ENCODE assay signal across 9 cellular contexts in the genomic region with DNA sequence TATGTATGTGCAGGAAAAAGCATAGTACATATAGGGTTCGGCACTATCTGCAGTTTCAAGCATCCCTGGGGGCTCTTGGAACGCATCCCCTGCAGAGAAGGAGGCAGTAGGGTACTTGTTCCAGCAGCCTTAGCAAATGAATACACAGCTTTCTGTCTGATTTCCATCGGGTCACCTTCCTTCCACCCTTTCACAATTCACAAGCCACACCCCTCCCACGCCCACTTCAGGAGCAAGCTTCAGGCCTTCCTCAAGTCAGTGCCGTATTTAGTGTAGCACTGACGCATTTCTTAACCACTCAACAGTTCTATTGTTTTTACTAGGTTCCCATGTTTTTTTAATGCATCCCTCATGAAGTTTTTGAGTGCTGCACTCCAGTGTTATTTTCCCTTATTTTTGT.
DNase-seq lines count a peak whose midpoint lies in the region; ATAC-seq, FAIRE-seq and TF ChIP-seq lines count a peak whose summit lies in the region.
"Had no signal": no experiment of that assay in that cellular context is flagged by ENCODE, and none has a peak within 500 bp of the region (broad histone marks: within the 10 kb centered on the region; RNA-seq: fewer than 3 reads in every experiment).

No MANE protein-coding gene starts in this region.

- H3K4me1 ChIP-seq in H1 (replicated peaks in 1 of 4; ENCODE audit: control insufficient read depth in 3 of 4, insufficient read depth in 4 of 4, low read length in 3 of 4): peaks cover 6 to 32% (median 21%) of the 10 kb centered on the region in 4 experiments
- H3K4me1 ChIP-seq in prostate gland (replicated peaks): no peaks in the 10 kb centered on the region

- H4K5ac ChIP-seq in H1 (ENCODE audit: insufficient read length, low read depth, low read length): no peak overlapping the region

- peaks cover 0 to 8% of the 10 kb centered on the region in 2 experiments for H4K20me1 ChIP-seq in H1 (replicated peaks in 1 of 2; ENCODE audit: control insufficient read depth in 1 of 2, insufficient read depth in 2 of 2, low read length in 2 of 2)

- H3K4me3 ChIP-seq in H1 (ENCODE audit: extremely low read depth in 1 of 4, insufficient read depth in 2 of 4, low read depth in 3 of 4, low read length in 4 of 4) (peak overlapping the region in 1 of 4 experiments; percentile 31; a peak in 2 of 8 replicates), prostate gland (no peak overlapping the region)

- H3K23ac ChIP-seq in H1 (ENCODE audit: insufficient read length): no peak overlapping the region

- peaks cover 2 to 8% of the 10 kb centered on the region in 2 donors for H3K4me1 Mint-ChIP-seq in natural killer cell treated with Interleukin-12 subunit alpha and Interleukin-12 subunit beta and Interleukin-15 and Interleukin-18, amount 100 ng/mL, for 72 hours (ENCODE audit: low read depth in 2 of 2)
- H3K4me1 Mint-ChIP-seq in natural killer cell: no peaks in the 10 kb centered on the region

- no peak for TF ChIP-seq CTCF in natural killer cell (IDR thresholded peaks at IDR 0.05)
- TF ChIP-seq CTCF in H1 (IDR thresholded peaks at IDR 0.05; ENCODE audit: control extremely low read depth in 1 of 3, insufficient read depth in 1 of 3, low read depth in 1 of 3, low read length in 3 of 3): no peak
- no peak for TF ChIP-seq CTCF in prostate gland (IDR thresholded peaks at IDR 0.05)

- H2AK5ac ChIP-seq in H1 (ENCODE audit: low read depth, low read length): no peak overlapping the region

- H2BK15ac ChIP-seq in H1 (ENCODE audit: low read length): no peak overlapping the region

- CTCF ChIA-PET in H1 (lab: Charles Lee; ENCODE audit: partially characterized antibody): interaction anchor here (0.6 to 1.5 kb wide), 6 partner anchors 24 to 174 kb away, joined by 3 to 4 read pairs (median 4); no protein-coding TSS in a partner anchor

- peaks cover 3 to 10% of the 10 kb centered on the region in 2 donors for H3K27me3 Mint-ChIP-seq in natural killer cell treated with Interleukin-12 subunit alpha and Interleukin-12 subunit beta and Interleukin-15 and Interleukin-18, amount 100 ng/mL, for 72 hours
- peaks cover 0 to 1% of the 10 kb centered on the region in 2 donors for H3K27me3 Mint-ChIP-seq in natural killer cell (ENCODE audit: low read depth in 2 of 2)

- no peak for TF ChIP-seq POLR2A in H1 (IDR thresholded peaks at IDR 0.05; ENCODE audit: control extremely low read depth in 1 of 2, low read depth in 2 of 2, low read length in 2 of 2)
- no peak for TF ChIP-seq POLR2A in prostate gland (IDR thresholded peaks at IDR 0.05)

- H2BK20ac ChIP-seq in H1 (ENCODE audit: low read length): no peak overlapping the region

- H3K4me2 ChIP-seq in H1 (ENCODE audit: insufficient read depth in 1 of 2, low read depth in 2 of 2, low read length in 2 of 2): peak overlapping the region; percentile 48 to 62; a peak in 3 of 4 replicates

- H3K36me3 Mint-ChIP-seq in natural killer cell treated with Interleukin-12 subunit alpha and Interleukin-12 subunit beta and Interleukin-15 and Interleukin-18, amount 100 ng/mL, for 72 hours: no peaks in the 10 kb centered on the region
- H3K36me3 Mint-ChIP-seq in natural killer cell: no peaks in the 10 kb centered on the region

- H3K9ac ChIP-seq in H1 (replicated peaks in 1 of 4; ENCODE audit: extremely low read depth in 1 of 4, low read depth in 3 of 4, low read length in 3 of 4): no peak overlapping the region

- WGBS in H1 (ENCODE audit: extremely low coverage in 1 of 2, insufficient coverage in 1 of 2, insufficient read length in 1 of 2, insufficient replicate concordance in 2 of 2, low coverage in 1 of 2, low lambda C conversion rate in 2 of 2, missing lambda C conversion rate in 1 of 2), 2 experiments: 14% methylated on average over 6 of the region's 6 CpGs; no CpG with 5 or more reads in 1 of the 2 experiments
- 37% methylated on average over 6 of the region's 6 CpGs for WGBS in prostate gland

- H3K14ac ChIP-seq in H1 (ENCODE audit: insufficient read length): no peak overlapping the region

- no peaks in the 10 kb centered on the region for H3K79me1 ChIP-seq in H1 (ENCODE audit: low read depth, low read length)

- no peak overlapping the region for H2BK12ac ChIP-seq in H1 (ENCODE audit: low read depth, low read length)

- H4K8ac ChIP-seq in H1 (ENCODE audit: extremely low read depth, insufficient read depth, low read length): no peak overlapping the region

- no peaks in the 10 kb centered on the region for H3K9me3 Mint-ChIP-seq in natural killer cell treated with Interleukin-12 subunit alpha and Interleukin-12 subunit beta and Interleukin-15 and Interleukin-18, amount 100 ng/mL, for 72 hours
- H3K9me3 Mint-ChIP-seq in natural killer cell: no peaks in the 10 kb centered on the region

- H3K36me3 ChIP-seq in H1 (ENCODE audit: control insufficient read depth in 2 of 4, insufficient read depth in 4 of 4, low read length in 3 of 4) (no peaks in the 10 kb centered on the region; a peak in 1 of 8 replicates), prostate gland (no peaks in the 10 kb centered on the region)

- no peak for TF ChIP-seq EP300 in H1 (IDR thresholded peaks at IDR 0.05; ENCODE audit: borderline replicate concordance in 1 of 2, low read depth in 2 of 2, low read length in 2 of 2)

- DNase-seq in natural killer cell treated with Interleukin-12 subunit alpha and Interleukin-12 subunit beta and Interleukin-15 and Interleukin-18, amount 100 ng/mL, for 72 hours (ENCODE audit: low spot score): peak; percentile 54
- DNase-seq in natural killer cell (no peak), NCI-H510A (lab: John Stamatoyannopoulos, UW) (peak; percentile 59), H1 (ENCODE audit: low read depth in 1 of 2, low spot score in 2 of 2) (peak; percentile 73 to 76), prostate gland (ENCODE audit: low spot score) (peak; percentile 42), NCI-H1930 (lab: John Stamatoyannopoulos, UW) (no peak), pons (ENCODE audit: low spot score) (no peak), NCI-H2171 (lab: John Stamatoyannopoulos, UW) (no peak)

- POLR2A ChIA-PET in H1 (lab: Charles Lee; ENCODE audit: partially characterized antibody): interaction anchor here (0.9 kb wide), 1 partner anchor 106 kb away, joined by 6 read pairs; no protein-coding TSS in a partner anchor

- no peak overlapping the region for H4K91ac ChIP-seq in H1 (replicated peaks; ENCODE audit: insufficient read length, low read length)

- no peak for ATAC-seq in natural killer cell treated with Interleukin-12 subunit alpha and Interleukin-12 subunit beta and Interleukin-15 and Interleukin-18, amount 100 ng/mL, for 72 hours
- ATAC-seq in natural killer cell: no peak

- no peak overlapping the region for H2BK120ac ChIP-seq in H1 (replicated peaks; ENCODE audit: low read depth, low read length)

- H3K4me3 Mint-ChIP-seq in natural killer cell treated with Interleukin-12 subunit alpha and Interleukin-12 subunit beta and Interleukin-15 and Interleukin-18, amount 100 ng/mL, for 72 hours: no peak overlapping the region
- no peak overlapping the region for H3K4me3 Mint-ChIP-seq in natural killer cell

- no peak overlapping the region for H3K4ac ChIP-seq in H1 (replicated peaks; ENCODE audit: insufficient read length, low read depth, low read length)

- peak; percentile 72 for FAIRE-seq in H1 (lab: Jason Lieb, UNC)
- FAIRE-seq: G401.6 had no signal

- no peak overlapping the region for H3K56ac ChIP-seq in H1 (replicated peaks; ENCODE audit: insufficient read length, low read depth, low read length)

- H3K27ac ChIP-seq in H1 (ENCODE audit: low read depth, low read length): no peak overlapping the region
- H3K27ac ChIP-seq in prostate gland: no peak overlapping the region

- no peaks in the 10 kb centered on the region for H3K27me3 ChIP-seq in H1 (replicated peaks in 1 of 4; ENCODE audit: control insufficient read depth in 3 of 4, extremely low read depth in 1 of 4, insufficient read depth in 3 of 4, low read length in 3 of 4)
- no peaks in the 10 kb centered on the region for H3K27me3 ChIP-seq in prostate gland (replicated peaks; ENCODE audit: insufficient read depth)

- H3K79me2 ChIP-seq in H1 (ENCODE audit: control insufficient read depth in 1 of 2, insufficient read depth in 2 of 2, low read length in 2 of 2): no peaks in the 10 kb centered on the region

- H2AFZ ChIP-seq in H1 (ENCODE audit: low read length): no peak overlapping the region

- H3K27ac Mint-ChIP-seq in natural killer cell treated with Interleukin-12 subunit alpha and Interleukin-12 subunit beta and Interleukin-15 and Interleukin-18, amount 100 ng/mL, for 72 hours: no peak overlapping the region
- H3K27ac Mint-ChIP-seq in natural killer cell: no peak overlapping the region

- TF ChIP-seq RAD21 in H1 (IDR thresholded peaks at IDR 0.05 in 1 of 2, conservative IDR thresholded peaks at IDR 0.05 in 1 of 2; ENCODE audit: low read depth in 2 of 2, low read length in 2 of 2): no peak; a peak in 1 of 4 replicates

- H2BK5ac ChIP-seq in H1 (ENCODE audit: low read depth, low read length): peak overlapping the region; percentile 26; the same call in 1 of the 2 replicates

- intact Hi-C loops in natural killer cell (cut with micrococcal nuclease) (no loop called here), prostate gland (cut with DNase I) (no loop called here)

- peaks cover 10% of the 10 kb centered on the region; the same call in 1 of the 2 replicates for H3K23me2 ChIP-seq in H1 (ENCODE audit: low read depth, low read length)

- no peak overlapping the region for H3K18ac ChIP-seq in H1 (ENCODE audit: extremely low read depth, low read length)

- H3K9me3 ChIP-seq in H1 (ENCODE audit: insufficient read depth in 2 of 2, low read depth in 1 of 2, low read length in 1 of 2) (no peaks in the 10 kb centered on the region), prostate gland (no peaks in the 10 kb centered on the region)

TF ChIP-seq in H1, 55 proteins besides CTCF, POLR2A, EP300 and RAD21 (continues in another document):
- no peak for TF ChIP-seq JUN (IDR thresholded peaks at IDR 0.05; ENCODE audit: low read depth, low read length)
- TF ChIP-seq TBP (IDR thresholded peaks at IDR 0.05; ENCODE audit: low read depth, low read length): no peak
- TF ChIP-seq CHD1 (IDR thresholded peaks at IDR 0.05; ENCODE audit: low read depth, low read length): no peak

Comparison
In these comparisons a context has a peak if more than half of its experiments do, and no peak if none do; other contexts are left out.
1. DNase-seq: peak in natural killer cell treated with Interleukin-12 subunit alpha and Interleukin-12 subunit beta and Interleukin-15 and Interleukin-18, amount 100 ng/mL, for 72 hours (single experiment), NCI-H510A (single experiment), H1 (2 of 2) and prostate gland (single experiment); none in natural killer cell (single experiment), NCI-H1930 (0 of 2), pons (single experiment) and NCI-H2171 (single experiment).